Comparison of ENCODE assay signal across 23 cellular contexts in genomic region chr16:64459821-64460220, GRCh38.
A peak's percentile ranks its signal among the peaks of the same experiment; 100 is the strongest.
DNase-seq lines count a peak whose midpoint lies in the region; ATAC-seq and TF ChIP-seq lines count a peak whose summit lies in the region.
"Had no signal": no experiment of that assay in that cellular context is flagged by ENCODE, and none has a peak within 500 bp of the region (broad histone marks: within the 10 kb centered on the region; RNA-seq: fewer than 3 reads in every experiment).

No MANE protein-coding gene starts in this region.

- H4K20me1 ChIP-seq in mammary epithelial cell (ENCODE audit: insufficient read depth, low read length) = no peaks in the 10 kb centered on the region
- H4K20me1 ChIP-seq: BLaER1 treated with 17β-estradiol and CSF1 and Interleukin-3, amounts not matched to agents 10 nM and 100 nM had no signal

- TF ChIP-seq POLR2A in stomach (IDR thresholded peaks at IDR 0.05) = no peak

- peak; percentile 37 for DNase-seq in MCF 10A (ENCODE audit: unreplicated experiment)
- no peak for DNase-seq in mammary epithelial cell
- peak; percentile 50 for DNase-seq in fibroblast of peridontal ligament (ENCODE audit: extremely low read depth)
- DNase-seq in stomach = peak; percentile 25
- DNase-seq in NCI-H146 (lab: John Stamatoyannopoulos, UW) = no peak
- DNase-seq: activated CD4-positive, alpha-beta T cell treated with anti-CD3 and anti-CD28 coated beads, Interleukin-2, amount 50 U/mL, for 1 hour; activated CD8-positive, alpha-beta memory T cell treated with anti-CD3 and anti-CD28 coated beads, Interleukin-2, amount 50 U/mL, for 48 hours; activated effector memory CD4-positive, alpha-beta T cell treated with anti-CD3 and anti-CD28 coated beads, Interleukin-2, amount 50 U/mL, for 16 hours; amniotic stem cell; effector memory CD8-positive, alpha-beta T cell; GF-D8; NCI-H1930; NCI-H510A; stimulated activated CD4-positive, alpha-beta T cell treated with anti-CD3 and anti-CD28 coated beads, Interleukin-4, amount 100 ng/mL, for 4 hours had no signal

- H3K27ac ChIP-seq in mammary epithelial cell (ENCODE audit: insufficient read depth, low read depth, low read length) = no peak overlapping the region
- no peak overlapping the region for H3K27ac ChIP-seq in stomach
- H3K27ac ChIP-seq: BLaER1 treated with 17β-estradiol and CSF1 and Interleukin-3, amounts not matched to agents 10 nM and 100 nM; RWPE1 had no signal

- BruUV-seq in MCF 10A (replicated peaks; lab: Mats Ljungman, UMichigan) (no TSS peak), mammary epithelial cell (replicated peaks; lab: Mats Ljungman, UMichigan) (no TSS peak)

- H3K4me2 ChIP-seq in mammary epithelial cell (ENCODE audit: insufficient read depth, low read depth, low read length) = no peak overlapping the region
- H3K4me2 ChIP-seq: BLaER1 treated with 17β-estradiol and CSF1 and Interleukin-3, amounts not matched to agents 10 nM and 100 nM had no signal

- no peaks in the 10 kb centered on the region for H3K27me3 Mint-ChIP-seq in MCF 10A (ENCODE audit: insufficient read depth, unreplicated experiment)
- no peaks in the 10 kb centered on the region for H3K27me3 Mint-ChIP-seq in stimulated activated memory B cell treated with anti-CD40 and anti-IgM and Interleukin-4, amounts not matched to agents 10 μg/mL and 1 μg/mL and 100 μg/mL, for 72 hours
- H3K27me3 Mint-ChIP-seq: effector memory CD8-positive, alpha-beta T cell; progenitor cell of endocrine pancreas had no signal

- ATAC-seq in SK-N-SH treated with all-trans-retinoic acid at 6 μM for 48 hours (peak; percentile 80), GM18517 (IDR thresholded peaks at IDR 0.05; ENCODE audit: unreplicated experiment) (no peak)
- no peak for ATAC-seq in stimulated activated memory B cell treated with anti-CD40 and anti-IgM and Interleukin-4, amounts not matched to agents 10 μg/mL and 1 μg/mL and 100 μg/mL, for 72 hours
- ATAC-seq: effector memory CD8-positive, alpha-beta T cell; HCT116; left colon had no signal

- TF ChIP-seq CTCF in MCF 10A (IDR thresholded peaks at IDR 0.05; ENCODE audit: unreplicated experiment) = no peak
- no peak for TF ChIP-seq CTCF in mammary epithelial cell (conservative IDR thresholded peaks at IDR 0.05 in 1 of 2, IDR thresholded peaks at IDR 0.05 in 1 of 2; ENCODE audit: extremely low read depth in 1 of 2, insufficient read depth in 1 of 2, low read depth in 1 of 2, low read length in 2 of 2)
- TF ChIP-seq CTCF in stomach (IDR thresholded peaks at IDR 0.05) = no peak

- H3K4me1 Mint-ChIP-seq in MCF 10A (ENCODE audit: insufficient read depth, unreplicated experiment) = no peaks in the 10 kb centered on the region
- no peaks in the 10 kb centered on the region for H3K4me1 Mint-ChIP-seq in stimulated activated memory B cell treated with anti-CD40 and anti-IgM and Interleukin-4, amounts not matched to agents 10 μg/mL and 1 μg/mL and 100 μg/mL, for 72 hours
- H3K4me1 Mint-ChIP-seq: neural crest cell had no signal

- 0% methylated on average over 1 of the region's 1 CpG for WGBS in mammary epithelial cell (ENCODE audit: low coverage, missing lambda C conversion rate)
- WGBS in stomach, 5 donors = 24 to 45% (median 39%) methylated on average over 1 of the region's 1 CpG

- H3K36me3 ChIP-seq in mammary epithelial cell (ENCODE audit: insufficient read depth, low read length) (no peaks in the 10 kb centered on the region), stomach (no peaks in the 10 kb centered on the region)
- H3K36me3 ChIP-seq: BLaER1 treated with 17β-estradiol and CSF1 and Interleukin-3, amounts not matched to agents 10 nM and 100 nM had no signal

- no peaks in the 10 kb centered on the region for H3K9me3 ChIP-seq in mammary epithelial cell (replicated peaks; ENCODE audit: insufficient read depth, low read length)
- no peaks in the 10 kb centered on the region for H3K9me3 ChIP-seq in stomach
- H3K9me3 ChIP-seq: BLaER1 treated with 17β-estradiol and CSF1 and Interleukin-3, amounts not matched to agents 10 nM and 100 nM had no signal

- in situ Hi-C loops in mammary epithelial cell (cut with MboI; ENCODE audit: low sequenced_read_pairs in 2 of 2) = no loop called here

- H3K79me2 ChIP-seq in mammary epithelial cell (ENCODE audit: insufficient read depth, low read length) = no peaks in the 10 kb centered on the region

- CTCF ChIA-PET in MCF 10A (lab: Yijun Ruan, JAX) (interaction anchor here (1.3 kb wide), 1 partner anchor 19 kb away, joined by 7 read pairs; no protein-coding TSS in a partner anchor), mammary epithelial cell (lab: Charles Lee; ENCODE audit: low non-redundant PET) (no interaction called here)

- H3K9ac ChIP-seq in mammary epithelial cell (ENCODE audit: insufficient read depth, low read length) = no peak overlapping the region
- H3K9ac ChIP-seq: BLaER1 treated with 17β-estradiol and CSF1 and Interleukin-3, amounts not matched to agents 10 nM and 100 nM had no signal

- no peak overlapping the region for H3K4me3 ChIP-seq in mammary epithelial cell (replicated peaks in 1 of 3; ENCODE audit: insufficient read depth in 1 of 3, low read depth in 2 of 3, low read length in 3 of 3)
- no peak overlapping the region for H3K4me3 ChIP-seq in stomach
- H3K4me3 ChIP-seq: BLaER1 treated with 17β-estradiol and CSF1 and Interleukin-3, amounts not matched to agents 10 nM and 100 nM had no signal

- POLR2A ChIA-PET in MCF 10A (lab: Yijun Ruan, JAX) = interaction anchor here (0.6 to 0.7 kb wide), 2 partner anchors 371 to 986 kb away, joined by 4 to 7 read pairs; no protein-coding TSS in a partner anchor

- dilution Hi-C loops in mammary epithelial cell (cut with HindIII; ENCODE audit: low sequenced_read_pairs) = no loop called here

- peaks cover 6% of the 10 kb centered on the region for H3K36me3 Mint-ChIP-seq in MCF 10A (ENCODE audit: insufficient read depth, unreplicated experiment)
- no peaks in the 10 kb centered on the region for H3K36me3 Mint-ChIP-seq in stimulated activated memory B cell treated with anti-CD40 and anti-IgM and Interleukin-4, amounts not matched to agents 10 μg/mL and 1 μg/mL and 100 μg/mL, for 72 hours

- H3K9me3 Mint-ChIP-seq in MCF 10A (ENCODE audit: unreplicated experiment) = no peaks in the 10 kb centered on the region
- peaks cover 8% of the 10 kb centered on the region for H3K9me3 Mint-ChIP-seq in stimulated activated memory B cell treated with anti-CD40 and anti-IgM and Interleukin-4, amounts not matched to agents 10 μg/mL and 1 μg/mL and 100 μg/mL, for 72 hours

- H3K27ac Mint-ChIP-seq in MCF 10A (ENCODE audit: low read depth, unreplicated experiment) = no peak overlapping the region
- H3K27ac Mint-ChIP-seq in stimulated activated memory B cell treated with anti-CD40 and anti-IgM and Interleukin-4, amounts not matched to agents 10 μg/mL and 1 μg/mL and 100 μg/mL, for 72 hours = no peak overlapping the region
- H3K27ac Mint-ChIP-seq: effector memory CD8-positive, alpha-beta T cell; progenitor cell of endocrine pancreas had no signal

- intact Hi-C loops in MCF 10A (cut with micrococcal nuclease) = no loop called here
- intact Hi-C loops in mammary epithelial cell (cut with micrococcal nuclease) = loop anchor here (10.0 kb wide), 1 partner anchor 375 kb away; no protein-coding TSS in a partner anchor
- intact Hi-C loops in stomach (cut with DNase I; ENCODE audit: low total_unique reads) = no loop called here

- no peak overlapping the region for H2AFZ ChIP-seq in mammary epithelial cell (ENCODE audit: low read depth, low read length)

- H3K4me1 ChIP-seq in mammary epithelial cell (ENCODE audit: insufficient read depth, low read length) (no peaks in the 10 kb centered on the region), stomach (no peaks in the 10 kb centered on the region)
- H3K4me1 ChIP-seq: BLaER1 treated with 17β-estradiol and CSF1 and Interleukin-3, amounts not matched to agents 10 nM and 100 nM had no signal

- H3K27me3 ChIP-seq in mammary epithelial cell (ENCODE audit: insufficient read depth, low read length) (no peaks in the 10 kb centered on the region), stomach (no peaks in the 10 kb centered on the region)
- H3K27me3 ChIP-seq: BLaER1 treated with 17β-estradiol and CSF1 and Interleukin-3, amounts not matched to agents 10 nM and 100 nM had no signal

- no peak overlapping the region for H3K4me3 Mint-ChIP-seq in MCF 10A (ENCODE audit: unreplicated experiment)
- no peak overlapping the region for H3K4me3 Mint-ChIP-seq in stimulated activated memory B cell treated with anti-CD40 and anti-IgM and Interleukin-4, amounts not matched to agents 10 μg/mL and 1 μg/mL and 100 μg/mL, for 72 hours
- H3K4me3 Mint-ChIP-seq: effector memory CD8-positive, alpha-beta T cell; neural crest cell had no signal

- no peak for TF ChIP-seq EP300 in stomach (IDR thresholded peaks at IDR 0.05)

TF ChIP-seq in SK-N-SH treated with all-trans-retinoic acid at 6 μM for 48 hours, 23 proteins besides CTCF, POLR2A, EP300 and RAD21:
- TF ChIP-seq ARNTL (CRISPR knock-in tag; IDR thresholded peaks at IDR 0.05; ENCODE audit: borderline replicate concordance, low read depth) (no peak), OSR1 (CRISPR knock-in tag; IDR thresholded peaks at IDR 0.05) (no peak), RARB (CRISPR knock-in tag; IDR thresholded peaks at IDR 0.05) (no peak), ZFP30 (CRISPR knock-in tag; IDR thresholded peaks at IDR 0.05) (no peak), TCF4 (CRISPR knock-in tag; IDR thresholded peaks at IDR 0.05; ENCODE audit: borderline replicate concordance) (no peak), ISL1 (CRISPR knock-in tag; IDR thresholded peaks at IDR 0.05) (peak; percentile 68), PPARA (CRISPR knock-in tag; IDR thresholded peaks at IDR 0.05; ENCODE audit: borderline replicate concordance) (no peak)

Comparison
In these comparisons a context has a peak if more than half of its experiments do, and no peak if none do; other contexts are left out.
1. DNase-seq: peak in MCF 10A (single experiment), fibroblast of peridontal ligament (single experiment) and stomach (single experiment); none in mammary epithelial cell (single experiment) and NCI-H146 (single experiment).